In the genomic region with DNA sequence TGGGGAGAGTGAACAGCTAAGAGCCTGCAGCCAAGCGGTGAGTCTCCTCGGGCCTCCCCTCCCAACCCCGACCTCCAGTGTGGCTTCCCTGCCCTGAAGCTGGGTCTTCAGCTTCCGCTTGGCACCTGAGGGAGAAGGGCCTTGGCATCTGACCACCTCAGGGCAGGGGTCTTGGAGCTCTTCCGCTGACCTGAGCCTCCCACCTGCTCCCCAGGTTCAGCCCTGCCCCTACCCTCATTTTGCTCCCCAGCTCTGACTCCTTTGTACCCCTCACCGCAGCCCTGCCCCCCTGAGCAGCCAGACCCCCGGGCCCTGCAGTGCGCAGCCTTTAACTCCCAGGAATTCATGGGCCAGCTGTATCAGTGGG, we compare ENCODE assay signal across 1 cellular context.
TF ChIP-seq lines count a peak whose summit lies in the region.

No MANE protein-coding gene starts in this region.

TF ChIP-seq in HepG2, 621 proteins besides CTCF, POLR2A, EP300 and RAD21:
- TF ChIP-seq, protein P1, sequence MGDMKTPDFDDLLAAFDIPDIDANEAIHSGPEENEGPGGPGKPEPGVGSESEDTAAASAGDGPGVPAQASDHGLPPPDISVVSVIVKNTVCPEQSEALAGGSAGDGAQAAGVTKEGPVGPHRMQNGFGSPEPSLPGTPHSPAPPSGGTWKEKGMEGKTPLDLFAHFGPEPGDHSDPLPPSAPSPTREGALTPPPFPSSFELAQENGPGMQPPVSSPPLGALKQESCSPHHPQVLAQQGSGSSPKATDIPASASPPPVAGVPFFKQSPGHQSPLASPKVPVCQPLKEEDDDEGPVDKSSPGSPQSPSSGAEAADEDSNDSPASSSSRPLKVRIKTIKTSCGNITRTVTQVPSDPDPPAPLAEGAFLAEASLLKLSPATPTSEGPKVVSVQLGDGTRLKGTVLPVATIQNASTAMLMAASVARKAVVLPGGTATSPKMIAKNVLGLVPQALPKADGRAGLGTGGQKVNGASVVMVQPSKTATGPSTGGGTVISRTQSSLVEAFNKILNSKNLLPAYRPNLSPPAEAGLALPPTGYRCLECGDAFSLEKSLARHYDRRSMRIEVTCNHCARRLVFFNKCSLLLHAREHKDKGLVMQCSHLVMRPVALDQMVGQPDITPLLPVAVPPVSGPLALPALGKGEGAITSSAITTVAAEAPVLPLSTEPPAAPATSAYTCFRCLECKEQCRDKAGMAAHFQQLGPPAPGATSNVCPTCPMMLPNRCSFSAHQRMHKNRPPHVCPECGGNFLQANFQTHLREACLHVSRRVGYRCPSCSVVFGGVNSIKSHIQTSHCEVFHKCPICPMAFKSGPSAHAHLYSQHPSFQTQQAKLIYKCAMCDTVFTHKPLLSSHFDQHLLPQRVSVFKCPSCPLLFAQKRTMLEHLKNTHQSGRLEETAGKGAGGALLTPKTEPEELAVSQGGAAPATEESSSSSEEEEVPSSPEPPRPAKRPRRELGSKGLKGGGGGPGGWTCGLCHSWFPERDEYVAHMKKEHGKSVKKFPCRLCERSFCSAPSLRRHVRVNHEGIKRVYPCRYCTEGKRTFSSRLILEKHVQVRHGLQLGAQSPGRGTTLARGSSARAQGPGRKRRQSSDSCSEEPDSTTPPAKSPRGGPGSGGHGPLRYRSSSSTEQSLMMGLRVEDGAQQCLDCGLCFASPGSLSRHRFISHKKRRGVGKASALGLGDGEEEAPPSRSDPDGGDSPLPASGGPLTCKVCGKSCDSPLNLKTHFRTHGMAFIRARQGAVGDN (CRISPR knock-in tag; IDR thresholded peaks at IDR 0.05): 0 out of 2 replicates have a peak, but pooled peaks have one; percentile 1
- no peak for TF ChIP-seq CBX5 (CRISPR knock-in tag; IDR thresholded peaks at IDR 0.05; ENCODE audit: borderline replicate concordance)
- TF ChIP-seq, protein P2, sequence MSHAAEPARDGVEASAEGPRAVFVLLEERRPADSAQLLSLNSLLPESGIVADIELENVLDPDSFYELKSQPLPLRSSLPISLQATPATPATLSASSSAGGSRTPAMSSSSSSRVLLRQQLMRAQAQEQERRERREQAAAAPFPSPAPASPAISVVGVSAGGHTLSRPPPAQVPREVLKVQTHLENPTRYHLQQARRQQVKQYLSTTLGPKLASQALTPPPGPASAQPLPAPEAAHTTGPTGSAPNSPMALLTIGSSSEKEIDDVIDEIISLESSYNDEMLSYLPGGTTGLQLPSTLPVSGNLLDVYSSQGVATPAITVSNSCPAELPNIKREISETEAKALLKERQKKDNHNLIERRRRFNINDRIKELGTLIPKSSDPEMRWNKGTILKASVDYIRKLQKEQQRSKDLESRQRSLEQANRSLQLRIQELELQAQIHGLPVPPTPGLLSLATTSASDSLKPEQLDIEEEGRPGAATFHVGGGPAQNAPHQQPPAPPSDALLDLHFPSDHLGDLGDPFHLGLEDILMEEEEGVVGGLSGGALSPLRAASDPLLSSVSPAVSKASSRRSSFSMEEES (CRISPR knock-in tag; IDR thresholded peaks at IDR 0.05): no peak
- no peak for TF ChIP-seq HHEX (CRISPR knock-in tag; IDR thresholded peaks at IDR 0.05)
